20 cellular contexts compared by ENCODE assay signal in genomic region chr11:133181066-133181465, GRCh38.
DNase-seq lines count a peak whose midpoint lies in the region; ATAC-seq and TF ChIP-seq lines count a peak whose summit lies in the region.
"Had no signal": no experiment of that assay in that cellular context is flagged by ENCODE, and none has a peak within 500 bp of the region (broad histone marks: within the 10 kb centered on the region; RNA-seq: fewer than 3 reads in every experiment).

No MANE protein-coding gene starts in this region.

- H3K9me3 ChIP-seq in stomach, result no peaks in the 10 kb centered on the region
- H3K9me3 ChIP-seq: A549; BE2C; BLaER1 treated with 17β-estradiol and CSF1 and Interleukin-3, amounts not matched to agents 10 nM and 100 nM; HAP-1 had no signal

- peaks cover 0 to 4% (median 0%) of the 10 kb centered on the region in 4 donors for H3K4me1 ChIP-seq in stomach
- H3K4me1 ChIP-seq: A549, BE2C, HAP-1 had no signal

- H3K27me3 ChIP-seq in stomach, result peaks cover 0 to 17% (median 0%) of the 10 kb centered on the region in 3 donors
- H3K27me3 ChIP-seq: BLaER1 treated with 17β-estradiol and CSF1 and Interleukin-3, amounts not matched to agents 10 nM and 100 nM had no signal

- no peak for ATAC-seq in HG02973 (IDR thresholded peaks at IDR 0.05; ENCODE audit: unreplicated experiment)
- ATAC-seq: A549 had no signal

- TF ChIP-seq POLR2A in stomach (IDR thresholded peaks at IDR 0.05), result no peak

- peak; percentile 1 for DNase-seq in LNCaP clone FGC (ENCODE audit: low read depth)
- peak; percentile 66 for DNase-seq in stomach
- no peak for DNase-seq in NCI-H526 treated with DMSO at 0.1 percent for 48 hours (lab: John Stamatoyannopoulos, UW)
- no peak for DNase-seq in DMS 273 (lab: John Stamatoyannopoulos, UW; ENCODE audit: unreplicated experiment)
- DNase-seq: 8988T; ACHN; AML-193; BE2C; CD4-positive, alpha-beta T cell; CD8-positive, alpha-beta memory T cell; DMS53; DMS79 treated with DMSO at 0.1 percent for 48 hours; GF-D8; GOT3; HFFc6 had no signal

- WGBS in stomach, 5 donors, result 33 to 60% (median 43%) methylated on average over 10 of the region's 10 CpGs

- H3K27ac ChIP-seq in VCaP, result peak overlapping the region; percentile 76
- H3K27ac ChIP-seq in stomach, result no peak overlapping the region
- H3K27ac ChIP-seq: A549; BLaER1 treated with 17β-estradiol and CSF1 and Interleukin-3, amounts not matched to agents 10 nM and 100 nM had no signal

- intact Hi-C loops in stomach (cut with DNase I; ENCODE audit: low total_unique reads), result no loop called here

- H3K4me3 ChIP-seq in LNCaP clone FGC (ENCODE audit: low read depth, low read length), result no peak overlapping the region
- H3K4me3 ChIP-seq in stomach, result no peak overlapping the region
- H3K4me3 ChIP-seq: A549; BLaER1 treated with 17β-estradiol and CSF1 and Interleukin-3, amounts not matched to agents 10 nM and 100 nM; HAP-1 had no signal

- TF ChIP-seq EP300 in stomach (IDR thresholded peaks at IDR 0.05), result no peak

- H3K36me3 ChIP-seq in stomach, result no peaks in the 10 kb centered on the region
- H3K36me3 ChIP-seq: BE2C; BLaER1 treated with 17β-estradiol and CSF1 and Interleukin-3, amounts not matched to agents 10 nM and 100 nM; HAP-1 had no signal

- no peak for TF ChIP-seq CTCF in LNCaP clone FGC (IDR thresholded peaks at IDR 0.05; ENCODE audit: control insufficient read depth, extremely low read depth, insufficient read depth)
- TF ChIP-seq CTCF in VCaP (conservative IDR thresholded peaks at IDR 0.05), result no peak
- TF ChIP-seq CTCF in stomach (IDR thresholded peaks at IDR 0.05), result no peak

Comparison
In these comparisons a context has a peak if more than half of its experiments do, and no peak if none do; other contexts are left out.
1. DNase-seq: peak in LNCaP clone FGC (single experiment) and stomach (single experiment); none in NCI-H526 treated with DMSO at 0.1 percent for 48 hours (single experiment) and DMS 273 (single experiment).